In genomic region chr15:31345606-31346366, GRCh38 we compare ENCODE assay signal across 8 cellular contexts. TPM values are rescaled to one million over a fixed set of nuclear protein-coding genes. Genes with fewer than 3 reads are reported as not detected.
DNase-seq lines count a peak whose midpoint lies in the region; ATAC-seq, FAIRE-seq and TF ChIP-seq lines count a peak whose summit lies in the region.

No MANE protein-coding gene starts in this region.

- no peaks in the 10 kb centered on the region for H3K9me3 ChIP-seq in MM.1S (replicated peaks; ENCODE audit: insufficient read depth, low read length)
- H3K9me3 ChIP-seq in keratinocyte (ENCODE audit: control insufficient read depth, low read depth, low read length): no peaks in the 10 kb centered on the region

- H2AFZ ChIP-seq in MM.1S (ENCODE audit: low read length) (no peak overlapping the region), keratinocyte (ENCODE audit: control insufficient read depth, low read length) (no peak overlapping the region)

- FAIRE-seq in keratinocyte (lab: Jason Lieb, UNC): no peak

- peak overlapping the region; percentile 98 for H3K27ac ChIP-seq in MM.1S (ENCODE audit: low read length)
- H3K27ac ChIP-seq in keratinocyte (ENCODE audit: control insufficient read depth, insufficient read depth, low read length): no peak overlapping the region

- DNase-seq in Right ventricle myocardium inferior (ENCODE audit: missing footprints) (peak; percentile 46), cardiac septum (ENCODE audit: low spot score) (no peak), MM.1S (peak; percentile 55), keratinocyte (ENCODE audit: low read depth, low spot score) (no peak), NCI-H1694 (lab: John Stamatoyannopoulos, UW) (no peak), LoVo (ENCODE audit: low spot score) (no peak), NCI-H2196 (lab: John Stamatoyannopoulos, UW; ENCODE audit: unreplicated experiment) (no peak), nucleus accumbens (lab: John Stamatoyannopoulos, UW) (no peak)

- H3K4me3 ChIP-seq in MM.1S (ENCODE audit: low read length) (peak overlapping the region; percentile 92), keratinocyte (ENCODE audit: control insufficient read depth in 2 of 3, extremely low read depth in 1 of 3, insufficient read depth in 2 of 3, low read depth in 1 of 3, low read length in 3 of 3) (no peak overlapping the region)

- H3K4me1 ChIP-seq in MM.1S (ENCODE audit: low read length): peaks cover 81% of the 10 kb centered on the region
- peaks cover 29% of the 10 kb centered on the region for H3K4me1 ChIP-seq in keratinocyte (ENCODE audit: control insufficient read depth, extremely low read depth, insufficient read depth, low read length)

- H3K79me2 ChIP-seq in MM.1S (ENCODE audit: low read length): peaks cover 100% of the 10 kb centered on the region
- peaks cover 99% of the 10 kb centered on the region for H3K79me2 ChIP-seq in keratinocyte (ENCODE audit: control insufficient read depth, insufficient read depth, low read length)

- H4K20me1 ChIP-seq in MM.1S (ENCODE audit: insufficient read depth, low read length) (no peaks in the 10 kb centered on the region), keratinocyte (ENCODE audit: control insufficient read depth, extremely low read depth, insufficient read depth, low read length) (peaks cover 25% of the 10 kb centered on the region)

- H3K36me3 ChIP-seq in MM.1S (replicated peaks; ENCODE audit: insufficient read depth, low read length) (no peaks in the 10 kb centered on the region), keratinocyte (ENCODE audit: control insufficient read depth in 2 of 2, extremely low read depth in 1 of 2, insufficient read depth in 2 of 2, low read length in 2 of 2) (peaks cover 5 to 9% of the 10 kb centered on the region in 2 experiments)

- H3F3A ChIP-seq in MM.1S (ENCODE audit: insufficient read depth, low read length): peaks cover 77% of the 10 kb centered on the region

- intact Hi-C loops in Right ventricle myocardium inferior (cut with DNase I): no loop called here
- intact Hi-C loops in cardiac septum (cut with DNase I): no loop called here

- H3K27me3 ChIP-seq in MM.1S (replicated peaks; ENCODE audit: insufficient read depth, low read length) (no peaks in the 10 kb centered on the region), keratinocyte (ENCODE audit: control insufficient read depth, extremely low read depth, insufficient read depth, low read length) (no peaks in the 10 kb centered on the region)

- peak overlapping the region; percentile 93 for H3K9ac ChIP-seq in MM.1S (ENCODE audit: low read length)
- H3K9ac ChIP-seq in keratinocyte (ENCODE audit: control insufficient read depth, extremely low read depth, insufficient read depth, low read length): peak overlapping the region; percentile 28

- dilution Hi-C loops in keratinocyte (cut with MboI; ENCODE audit: extremely low pct_ligation_motif_present, low sequenced_read_pairs): no loop called here

- peaks cover 18% of the 10 kb centered on the region for H3K9me1 ChIP-seq in keratinocyte (ENCODE audit: control insufficient read depth, extremely low read depth, insufficient read depth, low read length)

- TF ChIP-seq CTCF in MM.1S (IDR thresholded peaks at IDR 0.05; ENCODE audit: low read length): no peak
- no peak for TF ChIP-seq CTCF in keratinocyte (optimal IDR thresholded peaks at IDR 0.05 in 1 of 3, IDR thresholded peaks at IDR 0.05 in 1 of 3, conservative IDR thresholded peaks at IDR 0.05 in 1 of 3; ENCODE audit: extremely low read depth in 1 of 3, insufficient read depth in 2 of 3, low read length in 3 of 3)

- no peak for ATAC-seq in Right ventricle myocardium inferior

- no peaks in the 10 kb centered on the region for H3K9me2 ChIP-seq in MM.1S (replicated peaks; ENCODE audit: insufficient read depth, low read length)

- H3K4me2 ChIP-seq in MM.1S (ENCODE audit: low read depth, low read length) (peak overlapping the region; percentile 99), keratinocyte (ENCODE audit: control insufficient read depth, extremely low read depth, insufficient read depth, low read depth, low read length) (no peak overlapping the region)

RNA-seq across cellular contexts. Expression of gene KLF13, which starts 19.2 kb away (rescaled TPM):
- total RNA-seq in Right ventricle myocardium inferior (63.4 TPM), cardiac septum (35.7 TPM)
- 42.4 to 66.7 TPM (median 59.8 TPM) in 3 replicates for polyA plus RNA-seq in keratinocyte
- polyA plus RNA-seq in keratinocyte (2011; ENCODE audit: low read depth): 25.8 TPM
- 44.4 and 68.0 TPM in 2 replicates for polyA plus RNA-seq in keratinocyte (2011; cell fraction: cytosol; rRNA removed)
- 107 and 118 TPM in 2 replicates for polyA plus RNA-seq in keratinocyte (2011; cell fraction: nucleus; rRNA removed)
- polyA plus RNA-seq in keratinocyte (2012; ENCODE audit: low replicate concordance): 58.5 and 59.0 TPM in 2 replicates
- polyA minus RNA-seq in keratinocyte: 52.2 to 63.3 TPM (median 62.0 TPM) in 3 replicates
- polyA minus RNA-seq in keratinocyte (2011; cell fraction: cytosol; rRNA and poly(A)+ RNA removed): 49.5 TPM
- polyA minus RNA-seq in keratinocyte (2011; cell fraction: nucleus; rRNA and poly(A)+ RNA removed): 45.8 and 58.6 TPM in 2 replicates

Comparison
In these comparisons a context has a peak if more than half of its experiments do, and no peak if none do; other contexts are left out.
1. DNase-seq: peak in Right ventricle myocardium inferior (single experiment) and MM.1S (single experiment); none in cardiac septum (single experiment), keratinocyte (single experiment), NCI-H1694 (single experiment), LoVo (single experiment), NCI-H2196 (single experiment) and nucleus accumbens (0 of 56).